Comparison of ENCODE assay signal across 17 cellular contexts in genomic region chr17:31251075-31251474, GRCh38. TPM values are rescaled to one million over a fixed set of nuclear protein-coding genes. Genes with fewer than 3 reads are reported as not detected.
DNase-seq lines count a peak whose midpoint lies in the region; ATAC-seq and TF ChIP-seq lines count a peak whose summit lies in the region.
"Had no signal": no experiment of that assay in that cellular context is flagged by ENCODE, and none has a peak within 500 bp of the region (broad histone marks: within the 10 kb centered on the region; RNA-seq: fewer than 3 reads in every experiment).

No MANE protein-coding gene starts in this region.

- no peaks in the 10 kb centered on the region for H3K27me3 ChIP-seq in DOHH2 (ENCODE audit: control insufficient read depth, low read length)
- H3K27me3 ChIP-seq: body of pancreas, left lung had no signal

- H3K4me1 Mint-ChIP-seq in osteocyte (ENCODE audit: unreplicated experiment) (peaks cover 39% of the 10 kb centered on the region), glutamatergic neuron (ENCODE audit: low read depth, unreplicated experiment) (peaks cover 6% of the 10 kb centered on the region)

- TF ChIP-seq CTCF in DOHH2 (IDR thresholded peaks at IDR 0.05; ENCODE audit: low read depth, low read length, poor library complexity, severe bottlenecking) = no peak
- no peak for TF ChIP-seq CTCF in osteocyte (IDR thresholded peaks at IDR 0.05)
- no peak for TF ChIP-seq CTCF in glutamatergic neuron (IDR thresholded peaks at IDR 0.05; ENCODE audit: partially characterized antibody, unreplicated experiment)

- no peaks in the 10 kb centered on the region for H3K9me2 ChIP-seq in DOHH2 (replicated peaks; ENCODE audit: control insufficient read depth, low read length)

- no peak overlapping the region for H3K4me3 ChIP-seq in DOHH2 (ENCODE audit: low read length)
- H3K4me3 ChIP-seq: body of pancreas, left lung had no signal

- H4K20me1 ChIP-seq in DOHH2 (ENCODE audit: control insufficient read depth, insufficient read depth, low read depth, low read length) = no peaks in the 10 kb centered on the region

- DNase-seq in LHCN-M2 (ENCODE audit: low read depth) (peak; percentile 48), caudate nucleus (lab: John Stamatoyannopoulos, UW) (no peak), osteocyte (ENCODE audit: extremely low spot score, unreplicated experiment) (no peak), NCI-H2227 treated with DMSO at 0.1 percent for 48 hours (lab: John Stamatoyannopoulos, UW) (no peak), glutamatergic neuron (no peak)
- DNase-seq in activated naive CD4-positive, alpha-beta T cell treated with anti-CD3 and anti-CD28 coated beads, Interleukin-2, amount 50 U/mL, for 72 hours (ENCODE audit: low spot score in 2 of 2) = no peak
- DNase-seq: activated naive CD4-positive, alpha-beta T cell treated with Interleukin-2 at 50 U/mL for 16 hours; body of pancreas; H7; left lung; natural killer cell; NCI-H1694; NCI-H510A treated with DMSO at 0.1 percent for 48 hours had no signal

- no peaks in the 10 kb centered on the region for H3K27me3 Mint-ChIP-seq in osteocyte (ENCODE audit: unreplicated experiment)
- no peaks in the 10 kb centered on the region for H3K27me3 Mint-ChIP-seq in glutamatergic neuron (ENCODE audit: unreplicated experiment)
- H3K27me3 Mint-ChIP-seq: type B pancreatic cell had no signal

- no peaks in the 10 kb centered on the region for H3K9me3 Mint-ChIP-seq in osteocyte (ENCODE audit: unreplicated experiment)
- H3K9me3 Mint-ChIP-seq in glutamatergic neuron (ENCODE audit: unreplicated experiment) = no peaks in the 10 kb centered on the region
- no peaks in the 10 kb centered on the region for H3K9me3 Mint-ChIP-seq in activated naive CD4-positive, alpha-beta T cell treated with anti-CD3 and anti-CD28 coated beads, Interleukin-2, amount 50 U/mL, for 72 hours
- H3K9me3 Mint-ChIP-seq: natural killer cell, type B pancreatic cell had no signal

- peak overlapping the region; percentile 65 for H3K27ac Mint-ChIP-seq in osteocyte (ENCODE audit: unreplicated experiment)
- no peak overlapping the region for H3K27ac Mint-ChIP-seq in glutamatergic neuron (ENCODE audit: unreplicated experiment)
- no peak overlapping the region for H3K27ac Mint-ChIP-seq in activated naive CD4-positive, alpha-beta T cell treated with anti-CD3 and anti-CD28 coated beads, Interleukin-2, amount 50 U/mL, for 72 hours
- H3K27ac Mint-ChIP-seq: type B pancreatic cell had no signal

- H3K4me3 Mint-ChIP-seq in osteocyte (ENCODE audit: unreplicated experiment) (no peak overlapping the region), glutamatergic neuron (ENCODE audit: unreplicated experiment) (no peak overlapping the region)
- H3K4me3 Mint-ChIP-seq: natural killer cell, type B pancreatic cell had no signal

- H3K27ac ChIP-seq in DOHH2 (ENCODE audit: low read depth, low read length) (no peak overlapping the region), caudate nucleus (ENCODE audit: low read depth, low read length) (peak overlapping the region; percentile 31)
- H3K27ac ChIP-seq: body of pancreas, left lung had no signal

- ATAC-seq in activated naive CD4-positive, alpha-beta T cell treated with anti-CD3 and anti-CD28 coated beads, Interleukin-2, amount 50 U/mL, for 72 hours = no peak
- ATAC-seq in GM19324 (IDR thresholded peaks at IDR 0.05; ENCODE audit: low FRiP score, unreplicated experiment) = no peak
- ATAC-seq: activated CD4-positive, CD25-positive, alpha-beta regulatory T cell treated with anti-CD3 and anti-CD28 coated beads, Interleukin-2, amount 50 U/mL, for 24 hours; body of pancreas; left lung; natural killer cell had no signal

- no peaks in the 10 kb centered on the region for H3K9me3 ChIP-seq in DOHH2 (ENCODE audit: control insufficient read depth, insufficient read depth, low read length)
- H3K9me3 ChIP-seq: body of pancreas, left lung had no signal

- H3K36me3 Mint-ChIP-seq in osteocyte (ENCODE audit: unreplicated experiment) = peaks cover 34% of the 10 kb centered on the region
- no peaks in the 10 kb centered on the region for H3K36me3 Mint-ChIP-seq in glutamatergic neuron (ENCODE audit: unreplicated experiment)
- no peaks in the 10 kb centered on the region for H3K36me3 Mint-ChIP-seq in activated naive CD4-positive, alpha-beta T cell treated with anti-CD3 and anti-CD28 coated beads, Interleukin-2, amount 50 U/mL, for 72 hours
- H3K36me3 Mint-ChIP-seq: natural killer cell had no signal

- H3K4me1 ChIP-seq in DOHH2 (ENCODE audit: control insufficient read depth, low read length) = peaks cover 25% of the 10 kb centered on the region
- H3K4me1 ChIP-seq: body of pancreas, left lung had no signal

- no peaks in the 10 kb centered on the region for H3F3A ChIP-seq in DOHH2 (ENCODE audit: control insufficient read depth, insufficient read depth)

- H3K4me2 ChIP-seq in DOHH2 (ENCODE audit: low read length) = peak overlapping the region; percentile 12; the same call in 1 of the 2 replicates

- peaks cover 37% of the 10 kb centered on the region for H3K36me3 ChIP-seq in DOHH2 (ENCODE audit: control insufficient read depth, low read length)
- H3K36me3 ChIP-seq: left lung had no signal

- no peaks in the 10 kb centered on the region for H3K79me2 ChIP-seq in DOHH2 (ENCODE audit: control insufficient read depth, low read length)

RNA-seq across cellular contexts. Expression of gene OMG, which starts 46.0 kb away (rescaled TPM):
- 0.23 and 0.45 TPM in 2 replicates for total RNA-seq in LHCN-M2 (2014; rRNA removed)
- 0.17 TPM for polyA plus RNA-seq in LHCN-M2 (2012)
- total RNA-seq in osteocyte = not detected in 2 replicates
- not detected for total RNA-seq in glutamatergic neuron (ENCODE audit: unreplicated experiment)
- under 1 TPM in 1 of 2 donors, not detected in 1; 0.12 TPM for total RNA-seq in activated naive CD4-positive, alpha-beta T cell treated with anti-CD3 and anti-CD28 coated beads, Interleukin-2, amount 50 U/mL, for 72 hours
- total RNA-seq: H7 had no signal
